ENCODE assay signal across 10 cellular contexts in genomic region chr10:132443998-132444876, GRCh38. TPM values are rescaled to one million over a fixed set of nuclear protein-coding genes. Genes with fewer than 3 reads are reported as not detected.
A peak's percentile ranks its signal among the peaks of the same experiment; 100 is the strongest.
DNase-seq lines count a peak whose midpoint lies in the region; ATAC-seq, FAIRE-seq and TF ChIP-seq lines count a peak whose summit lies in the region.
"Had no signal": no experiment of that assay in that cellular context is flagged by ENCODE, and none has a peak within 500 bp of the region (broad histone marks: within the 10 kb centered on the region; RNA-seq: fewer than 3 reads in every experiment).

No MANE protein-coding gene starts in this region.

- H3K4me3 ChIP-seq in BLaER1 treated with 17β-estradiol and CSF1 and Interleukin-3, amounts not matched to agents 10 nM and 100 nM: 0 out of 20 replicates have a peak overlapping the region, but pooled peaks of 2 of the 10 experiments have one; percentile 12 to 44
- no peak overlapping the region for H3K4me3 ChIP-seq in GM23338
- H3K4me3 ChIP-seq in H1 (ENCODE audit: extremely low read depth in 1 of 4, insufficient read depth in 2 of 4, low read depth in 3 of 4, low read length in 4 of 4): no peak overlapping the region
- no peak overlapping the region for H3K4me3 ChIP-seq in tibial nerve

- no peak overlapping the region for H4K5ac ChIP-seq in H1 (ENCODE audit: insufficient read length, low read depth, low read length)

- peaks cover 6% of the 10 kb centered on the region for H3K23me2 ChIP-seq in H1 (ENCODE audit: low read depth, low read length)

- peak overlapping the region in 6 of 11 experiments; percentile 27 to 81 (median 46); a peak in 8 of 22 replicates for H3K9ac ChIP-seq in BLaER1 treated with 17β-estradiol and CSF1 and Interleukin-3, amounts not matched to agents 10 nM and 100 nM
- no peak overlapping the region for H3K9ac ChIP-seq in H1 (replicated peaks in 1 of 4; ENCODE audit: extremely low read depth in 1 of 4, low read depth in 3 of 4, low read length in 3 of 4)

- H2AFZ ChIP-seq in GM23338 (no peak overlapping the region), H1 (ENCODE audit: low read length) (no peak overlapping the region)

- no peak overlapping the region for H4K8ac ChIP-seq in H1 (ENCODE audit: extremely low read depth, insufficient read depth, low read length)

- H3K36me3 Mint-ChIP-seq in GM23338 (ENCODE audit: low read depth): no peaks in the 10 kb centered on the region; the same call in 2 of the 3 replicates

- H3K4ac ChIP-seq in H1 (replicated peaks; ENCODE audit: insufficient read length, low read depth, low read length): no peak overlapping the region

- no peaks in the 10 kb centered on the region for H3K79me2 ChIP-seq in GM23338 (replicated peaks; ENCODE audit: insufficient read depth)
- no peaks in the 10 kb centered on the region for H3K79me2 ChIP-seq in H1 (ENCODE audit: control insufficient read depth in 1 of 2, insufficient read depth in 2 of 2, low read length in 2 of 2)

- no peak overlapping the region for H3K4me3 Mint-ChIP-seq in GM23338

- no peak overlapping the region for H3K56ac ChIP-seq in H1 (replicated peaks; ENCODE audit: insufficient read length, low read depth, low read length)

- no peak overlapping the region for H3K27ac Mint-ChIP-seq in GM23338

- TF ChIP-seq EP300 in H1 (IDR thresholded peaks at IDR 0.05; ENCODE audit: borderline replicate concordance in 1 of 2, low read depth in 2 of 2, low read length in 2 of 2): no peak
- TF ChIP-seq EP300 in tibial nerve (IDR thresholded peaks at IDR 0.05): no peak

- no peak overlapping the region for H3K14ac ChIP-seq in H1 (ENCODE audit: insufficient read length)

- ATAC-seq in GM23338: peak; percentile 12
- ATAC-seq: right cardiac atrium had no signal

- 0 out of 2 replicates have a peak, but pooled peaks cover 8% of the 10 kb centered on the region for H3F3A ChIP-seq in GM23338 (replicated peaks; ENCODE audit: low read depth)

- H2BK12ac ChIP-seq in H1 (ENCODE audit: low read depth, low read length): peak overlapping the region; percentile 75; the same call in 1 of the 2 replicates

- H2BK20ac ChIP-seq in H1 (ENCODE audit: low read length): peak overlapping the region; percentile 97; the same call in 1 of the 2 replicates

- H3K27me3 Mint-ChIP-seq in GM23338 (ENCODE audit: insufficient read depth, low read depth, poor library complexity): peaks cover 11% of the 10 kb centered on the region

- H4K91ac ChIP-seq in H1 (replicated peaks; ENCODE audit: insufficient read length, low read length): peak overlapping the region; percentile 79

- 69% methylated on average over 4 of the region's 13 CpGs; no CpG with 5 or more reads in 1 of the 2 experiments for WGBS in H1 (ENCODE audit: extremely low coverage in 1 of 2, insufficient coverage in 1 of 2, insufficient read length in 1 of 2, insufficient replicate concordance in 2 of 2, low coverage in 1 of 2, low lambda C conversion rate in 2 of 2, missing lambda C conversion rate in 1 of 2), 2 experiments
- WGBS in tibial nerve, 2 donors: 54 to 67% methylated on average over 7 to 8 of the region's 13 CpGs

- H3K9me3 ChIP-seq in BLaER1 treated with 17β-estradiol and CSF1 and Interleukin-3, amounts not matched to agents 10 nM and 100 nM (replicated peaks in 1 of 11): peaks cover 0 to 9% (median 0%) of the 10 kb centered on the region in 11 experiments; a peak in 3 of 22 replicates
- H3K9me3 ChIP-seq in H1 (ENCODE audit: insufficient read depth in 2 of 2, low read depth in 1 of 2, low read length in 1 of 2) (no peaks in the 10 kb centered on the region), tibial nerve (no peaks in the 10 kb centered on the region)

- no peak for FAIRE-seq in H1 (lab: Jason Lieb, UNC)
- FAIRE-seq: islet of Langerhans had no signal

- POLR2A ChIA-PET in H1 (lab: Charles Lee; ENCODE audit: partially characterized antibody): interaction anchor here (0.9 to 1.6 kb wide), 5 partner anchors 23 to 36 kb away, joined by 3 to 8 read pairs (median 3); no protein-coding TSS in a partner anchor

- CTCF ChIA-PET in H1 (lab: Charles Lee; ENCODE audit: partially characterized antibody): interaction anchor here (0.9 to 3.0 kb wide), 6 partner anchors 9 to 44 kb away, joined by 3 to 13 read pairs (median 4); no protein-coding TSS in a partner anchor

- TF ChIP-seq RAD21 in H1 (IDR thresholded peaks at IDR 0.05 in 1 of 2, conservative IDR thresholded peaks at IDR 0.05 in 1 of 2; ENCODE audit: low read depth in 2 of 2, low read length in 2 of 2): no peak

- TF ChIP-seq POLR2A in H1 (IDR thresholded peaks at IDR 0.05; ENCODE audit: control extremely low read depth in 1 of 2, low read depth in 2 of 2, low read length in 2 of 2) (no peak), tibial nerve (IDR thresholded peaks at IDR 0.05) (no peak)

- peaks cover 3% of the 10 kb centered on the region for H3K79me1 ChIP-seq in H1 (ENCODE audit: low read depth, low read length)

- no peaks in the 10 kb centered on the region for H3K27me3 ChIP-seq in BLaER1 treated with 17β-estradiol and CSF1 and Interleukin-3, amounts not matched to agents 10 nM and 100 nM
- H3K27me3 ChIP-seq in GM23338 (ENCODE audit: insufficient read depth) (no peaks in the 10 kb centered on the region), H1 (replicated peaks in 1 of 4; ENCODE audit: control insufficient read depth in 3 of 4, extremely low read depth in 1 of 4, insufficient read depth in 3 of 4, low read length in 3 of 4) (no peaks in the 10 kb centered on the region), tibial nerve (no peaks in the 10 kb centered on the region)

- H2BK5ac ChIP-seq in H1 (ENCODE audit: low read depth, low read length): peak overlapping the region; percentile 93; the same call in 1 of the 2 replicates

- H3K36me3 ChIP-seq in BLaER1 treated with 17β-estradiol and CSF1 and Interleukin-3, amounts not matched to agents 10 nM and 100 nM: no peaks in the 10 kb centered on the region
- H3K36me3 ChIP-seq in GM23338 (ENCODE audit: insufficient read depth) (no peaks in the 10 kb centered on the region), H1 (ENCODE audit: control insufficient read depth in 2 of 4, insufficient read depth in 4 of 4, low read length in 3 of 4) (no peaks in the 10 kb centered on the region; a peak in 1 of 8 replicates), tibial nerve (no peaks in the 10 kb centered on the region)

- peak overlapping the region; percentile 36 for H2BK120ac ChIP-seq in H1 (replicated peaks; ENCODE audit: low read depth, low read length)

- no peaks in the 10 kb centered on the region for H3K9me2 ChIP-seq in GM23338 (ENCODE audit: insufficient read depth)

- H2BK15ac ChIP-seq in H1 (ENCODE audit: low read length): 0 out of 2 replicates have a peak overlapping the region, but pooled peaks have one; percentile 88

- peak overlapping the region; percentile 78 to 99 (median 98) for H3K4me2 ChIP-seq in BLaER1 treated with 17β-estradiol and CSF1 and Interleukin-3, amounts not matched to agents 10 nM and 100 nM
- no peak overlapping the region for H3K4me2 ChIP-seq in GM23338
- no peak overlapping the region for H3K4me2 ChIP-seq in H1 (ENCODE audit: insufficient read depth in 1 of 2, low read depth in 2 of 2, low read length in 2 of 2)

- no peaks in the 10 kb centered on the region for H4K20me1 ChIP-seq in BLaER1 treated with 17β-estradiol and CSF1 and Interleukin-3, amounts not matched to agents 10 nM and 100 nM
- no peaks in the 10 kb centered on the region for H4K20me1 ChIP-seq in GM23338 (replicated peaks; ENCODE audit: insufficient read depth)
- peaks cover 0 to 8% of the 10 kb centered on the region in 2 experiments for H4K20me1 ChIP-seq in H1 (replicated peaks in 1 of 2; ENCODE audit: control insufficient read depth in 1 of 2, insufficient read depth in 2 of 2, low read length in 2 of 2)

- H3K27ac ChIP-seq in BLaER1 treated with 17β-estradiol and CSF1 and Interleukin-3, amounts not matched to agents 10 nM and 100 nM: peak overlapping the region in 8 of 11 experiments; percentile 10 to 96 (median 90); a peak in 14 of 22 replicates
- H3K27ac ChIP-seq in GM23338 (ENCODE audit: low read depth): no peak overlapping the region
- no peak overlapping the region for H3K27ac ChIP-seq in H1 (ENCODE audit: low read depth, low read length)
- H3K27ac ChIP-seq in tibial nerve: no peak overlapping the region

- H3K18ac ChIP-seq in H1 (ENCODE audit: extremely low read depth, low read length): peak overlapping the region; percentile 96

- peak overlapping the region; percentile 39; the same call in 1 of the 2 replicates for H2AK5ac ChIP-seq in H1 (ENCODE audit: low read depth, low read length)

- no peak for TF ChIP-seq CTCF in GM23338 (conservative IDR thresholded peaks at IDR 0.05; ENCODE audit: low read depth in 2 of 2)
- no peak for TF ChIP-seq CTCF in H1 (IDR thresholded peaks at IDR 0.05; ENCODE audit: control extremely low read depth in 1 of 3, insufficient read depth in 1 of 3, low read depth in 1 of 3, low read length in 3 of 3)
- no peak for TF ChIP-seq CTCF in tibial nerve (IDR thresholded peaks at IDR 0.05)

- peaks cover 56 to 83% (median 79%) of the 10 kb centered on the region in 10 experiments for H3K4me1 ChIP-seq in BLaER1 treated with 17β-estradiol and CSF1 and Interleukin-3, amounts not matched to agents 10 nM and 100 nM
- H3K4me1 ChIP-seq in GM23338 (ENCODE audit: insufficient read depth) (peaks cover 17% of the 10 kb centered on the region), H1 (replicated peaks in 1 of 4; ENCODE audit: control insufficient read depth in 3 of 4, insufficient read depth in 4 of 4, low read length in 3 of 4) (peaks cover 3 to 30% (median 18%) of the 10 kb centered on the region in 4 experiments; a peak in 6 of 7 replicates), tibial nerve (peaks cover 0 to 35% (median 15%) of the 10 kb centered on the region in 4 donors)

- DNase-seq in GM23338 (ENCODE audit: low spot score) (peak; percentile 75), SK-N-DZ (ENCODE audit: low spot score) (peak; percentile 65), H1 (ENCODE audit: low read depth in 1 of 2, low spot score in 2 of 2) (peak in 1 of 2 experiments; percentile 71), posterior vena cava (ENCODE audit: low spot score) (no peak), NCI-H1105 treated with DMSO at 0.1 percent for 48 hours (lab: John Stamatoyannopoulos, UW) (no peak), tibial nerve (ENCODE audit: low spot score in 2 of 2) (no peak), islet precursor cell (no peak)

- H3K23ac ChIP-seq in H1 (ENCODE audit: insufficient read length): no peak overlapping the region

- intact Hi-C loops in posterior vena cava (cut with DNase I): no loop called here

- no peaks in the 10 kb centered on the region; the same call in 2 of the 3 replicates for H3K9me3 Mint-ChIP-seq in GM23338

- peaks cover 21% of the 10 kb centered on the region for H3K4me1 Mint-ChIP-seq in GM23338

RNA-seq across cellular contexts. Expression of gene PWWP2B, which starts 47.2 kb away (rescaled TPM):
- 8.6 and 12.8 TPM in 2 replicates for total RNA-seq in GM23338 (2014; rRNA removed; shearing (Covaris generic))
- polyA plus RNA-seq in GM23338 (2016; fragmentation: Nextera tagmentation; extraction: Ambion mirVana) (2.2 and 2.3 TPM in 2 replicates), H1 (2011; rRNA removed) (5.3 and 9.4 TPM in 2 replicates)
- 12.2 and 18.0 TPM in 2 replicates for polyA plus RNA-seq in SK-N-DZ (2014; cell fraction: cytosol; rRNA removed)
- polyA plus RNA-seq in SK-N-DZ (2014; cell fraction: nucleus; rRNA removed): 20.1 and 20.9 TPM in 2 replicates
- total RNA-seq in H1 (2021; fragmentation: NEBNext Ultra II Directional; extraction: Animal tissue kit (Norgen Biotek cat#: 25700)): 10.8 and 11.0 TPM in 2 replicates
- 7.2 TPM for polyA plus RNA-seq in H1 (2011; cell fraction: cytosol; rRNA removed)
- 17.0 TPM for polyA plus RNA-seq in H1 (2011; cell fraction: nucleus; rRNA removed)
- 4.8 to 8.4 TPM (median 8.0 TPM) in 4 replicates for polyA plus RNA-seq in H1 (2012, experiment 1 of 2)
- polyA plus RNA-seq in H1 (2012, experiment 2 of 2): 6.0 TPM
- 6.0 TPM for polyA plus RNA-seq in H1 (2013, experiment 1 of 2)
- polyA plus RNA-seq in H1 (2013, experiment 2 of 2): 5.5 TPM
- polyA minus RNA-seq in H1 (2011; rRNA and poly(A)+ RNA removed): 1.2 and 1.4 TPM in 2 replicates
- 5.2 TPM for polyA minus RNA-seq in H1 (2011; cell fraction: cytosol; rRNA and poly(A)+ RNA removed)
- 7.0 TPM for polyA minus RNA-seq in H1 (2011; cell fraction: nucleus; rRNA and poly(A)+ RNA removed)
- total RNA-seq in posterior vena cava (10 to 100 TPM; 10.4 to 16.1 TPM), tibial nerve (10 to 100 TPM; 12.6 to 23.7 (median 15.1) TPM)

Comparison
In these comparisons a context has a peak if more than half of its experiments do, and no peak if none do; other contexts are left out.
1. H3K27ac ChIP-seq: peak in BLaER1 treated with 17β-estradiol and CSF1 and Interleukin-3, amounts not matched to agents 10 nM and 100 nM (8 of 11); none in GM23338 (single experiment), H1 (single experiment) and tibial nerve (0 of 4).
2. H3K4me2 ChIP-seq: peak in BLaER1 treated with 17β-estradiol and CSF1 and Interleukin-3, amounts not matched to agents 10 nM and 100 nM (11 of 11); none in GM23338 (single experiment) and H1 (0 of 2).
3. H3K9ac ChIP-seq: peak in BLaER1 treated with 17β-estradiol and CSF1 and Interleukin-3, amounts not matched to agents 10 nM and 100 nM (6 of 11); none in H1 (0 of 4).
4. DNase-seq: peak in GM23338 (single experiment) and SK-N-DZ (single experiment); none in posterior vena cava (single experiment), NCI-H1105 treated with DMSO at 0.1 percent for 48 hours (single experiment), tibial nerve (0 of 2) and islet precursor cell (single experiment).